In genomic region chr1:220046052-220046930, GRCh38 we compare ENCODE assay signal across 8 cellular contexts. TPM values are rescaled to one million over a fixed set of nuclear protein-coding genes. Genes with fewer than 3 reads are reported as not detected.
DNase-seq lines count a peak whose midpoint lies in the region; ATAC-seq and TF ChIP-seq lines count a peak whose summit lies in the region.

TSS of gene EPRS1 (minus strand) at chr1:220046505. CDS start at chr1:220046388, 117 bp downstream.

- peak; percentile 99 for ATAC-seq in GM21515 (IDR thresholded peaks at IDR 0.05; ENCODE audit: unreplicated experiment)

- DNase-seq in DMS 273 (lab: John Stamatoyannopoulos, UW; ENCODE audit: unreplicated experiment) = peak; percentile 99
- peak; percentile 81 for DNase-seq in HuH-7.5 (ENCODE audit: low spot score)
- peak; percentile 98 for DNase-seq in OCI-LY7 (ENCODE audit: low spot score)
- DNase-seq in activated T-cell treated with anti-CD3 and anti-CD28 coated beads for 4 hours = peak; percentile 86
- DNase-seq in epithelial cell of prostate (ENCODE audit: low read depth, low spot score) = peak; percentile 96
- peak; percentile 95 for DNase-seq in mucosa of gallbladder (ENCODE audit: low spot score)
- peak; percentile 92 for DNase-seq in stimulated activated CD8-positive, alpha-beta memory T cell treated with anti-CD3 and anti-CD28 coated beads, Interleukin-4, amount 100 ng/mL, for 48 hours

- peaks cover 29% of the 10 kb centered on the region for H3K36me3 ChIP-seq in OCI-LY7 (ENCODE audit: insufficient read depth, low read length)

- peaks cover 12% of the 10 kb centered on the region; the same call in 1 of the 2 replicates for H4K20me1 ChIP-seq in OCI-LY7 (ENCODE audit: insufficient read depth, low read length)

- H3K9me3 ChIP-seq in OCI-LY7 (ENCODE audit: low read length) = no peaks in the 10 kb centered on the region

- peak within 1 kb of the TSS; percentile 89 for H3K4me3 ChIP-seq in OCI-LY7 (ENCODE audit: low read depth, low read length, poor library complexity, severe bottlenecking)

- BruUV-seq in OCI-LY7 (replicated peaks; lab: Mats Ljungman, UMichigan) = TSS peak; percentile 55

- no peaks in the 10 kb centered on the region for H3K9me2 ChIP-seq in OCI-LY7 (ENCODE audit: insufficient read depth, low read length)

- intact Hi-C loops in OCI-LY7 (cut with micrococcal nuclease; ENCODE audit: unreplicated experiment) = loop anchor here (1.0 kb wide), 1 partner anchor 40 kb away; no protein-coding TSS in a partner anchor

- CTCF ChIA-PET in OCI-LY7 (lab: Charles Lee; ENCODE audit: unreplicated experiment) = no interaction called here

- peak within 1 kb of the TSS; percentile 81; the same call in 1 of the 2 replicates for H2AFZ ChIP-seq in OCI-LY7 (ENCODE audit: low read length)

- H3K27ac ChIP-seq in OCI-LY7 (ENCODE audit: low read depth, low read length, poor library complexity, severe bottlenecking) (peak within 1 kb of the TSS; percentile 74), epithelial cell of prostate (peak within 1 kb of the TSS; percentile 85)

- POLR2A ChIA-PET in OCI-LY7 (lab: Charles Lee) = interaction anchor here (0.7 kb wide), 1 partner anchor 80 kb away, joined by 4 read pairs; no protein-coding TSS in a partner anchor

- TF ChIP-seq CTCF in OCI-LY7 (conservative IDR thresholded peaks at IDR 0.05; ENCODE audit: low read length) = peak; percentile 54

- H3K4me2 ChIP-seq in OCI-LY7 (ENCODE audit: low read length) = peak within 1 kb of the TSS; percentile 80

- peaks cover 25% of the 10 kb centered on the region for H3K4me1 ChIP-seq in OCI-LY7 (ENCODE audit: insufficient read depth, low read length, poor library complexity, severe bottlenecking)

- H3K79me2 ChIP-seq in OCI-LY7 (ENCODE audit: insufficient read depth, low read depth, low read length) = peaks cover 49% of the 10 kb centered on the region

RNA-seq across cellular contexts. Expression of gene EPRS1, which starts in this region (rescaled TPM):
- 93.1 and 101 TPM in 2 replicates for total RNA-seq in OCI-LY7 (2014; rRNA removed; shearing (Covaris generic))
- 174 and 175 TPM in 2 replicates for total RNA-seq in OCI-LY7 (2022)
- 67.7 TPM for total RNA-seq in mucosa of gallbladder

Comparison
In these comparisons a context has a peak if more than half of its experiments do, and no peak if none do; other contexts are left out.
1. Peak in every context shown above with its lines: DNase-seq, ATAC-seq, H3K4me3 ChIP-seq and H3K27ac ChIP-seq.